In the genomic region with DNA sequence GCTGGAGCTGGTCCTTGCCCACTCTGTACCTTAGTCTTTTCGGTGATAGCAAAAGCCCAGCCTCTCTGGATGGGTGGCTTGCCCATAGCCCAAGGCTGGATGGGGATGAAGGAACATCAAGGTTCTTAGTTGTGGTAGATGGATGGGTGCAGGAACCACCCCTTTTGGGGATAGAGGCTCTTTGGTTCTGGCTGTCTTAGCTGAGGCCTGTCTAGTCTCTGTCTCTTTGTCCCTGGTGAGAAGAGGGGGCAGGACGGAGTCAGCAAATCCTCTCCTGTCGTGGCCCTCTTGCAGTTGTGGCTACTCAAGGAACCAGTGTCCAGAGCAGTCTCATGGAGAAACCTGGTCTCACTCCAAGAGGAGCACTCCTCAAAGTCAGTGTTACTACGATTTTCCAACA, we compare ENCODE assay signal across 2 cellular contexts.
TF ChIP-seq lines count a peak whose summit lies in the region.

No MANE protein-coding gene starts in this region.

TF ChIP-seq in HEK293, 187 proteins besides CTCF, POLR2A, EP300 and RAD21:
- TF ChIP-seq ZNF629 (tag by site-specific recombination; IDR thresholded peaks at IDR 0.05) (no peak), ZNF335 (tag by site-specific recombination; conservative IDR thresholded peaks at IDR 0.05) (peak; percentile 42; the same call in 1 of the 2 replicates)

TF ChIP-seq in H1, 55 proteins besides CTCF, POLR2A, EP300 and RAD21:
- TF ChIP-seq TAF7 (optimal IDR thresholded peaks at IDR 0.05; ENCODE audit: borderline replicate concordance, low read depth, low read length) = no peak
- no peak for TF ChIP-seq SUZ12 (IDR thresholded peaks at IDR 0.05; ENCODE audit: low read length)
- TF ChIP-seq SIRT6 (IDR thresholded peaks at IDR 0.05; ENCODE audit: low read length) = no peak
- TF ChIP-seq SP2 (IDR thresholded peaks at IDR 0.05; ENCODE audit: low read length) = no peak
- no peak for TF ChIP-seq CTBP2 (IDR thresholded peaks at IDR 0.05; ENCODE audit: borderline replicate concordance, insufficient read depth, insufficient read length, low read length)
- TF ChIP-seq RFX5 (IDR thresholded peaks at IDR 0.05; ENCODE audit: borderline replicate concordance, low read depth, low read length) = no peak
- TF ChIP-seq NANOG (IDR thresholded peaks at IDR 0.05; ENCODE audit: insufficient read depth, low read depth, low read length, poor library complexity, severe bottlenecking) = no peak
